ENCODE assay signal across 8 cellular contexts in the genomic region with DNA sequence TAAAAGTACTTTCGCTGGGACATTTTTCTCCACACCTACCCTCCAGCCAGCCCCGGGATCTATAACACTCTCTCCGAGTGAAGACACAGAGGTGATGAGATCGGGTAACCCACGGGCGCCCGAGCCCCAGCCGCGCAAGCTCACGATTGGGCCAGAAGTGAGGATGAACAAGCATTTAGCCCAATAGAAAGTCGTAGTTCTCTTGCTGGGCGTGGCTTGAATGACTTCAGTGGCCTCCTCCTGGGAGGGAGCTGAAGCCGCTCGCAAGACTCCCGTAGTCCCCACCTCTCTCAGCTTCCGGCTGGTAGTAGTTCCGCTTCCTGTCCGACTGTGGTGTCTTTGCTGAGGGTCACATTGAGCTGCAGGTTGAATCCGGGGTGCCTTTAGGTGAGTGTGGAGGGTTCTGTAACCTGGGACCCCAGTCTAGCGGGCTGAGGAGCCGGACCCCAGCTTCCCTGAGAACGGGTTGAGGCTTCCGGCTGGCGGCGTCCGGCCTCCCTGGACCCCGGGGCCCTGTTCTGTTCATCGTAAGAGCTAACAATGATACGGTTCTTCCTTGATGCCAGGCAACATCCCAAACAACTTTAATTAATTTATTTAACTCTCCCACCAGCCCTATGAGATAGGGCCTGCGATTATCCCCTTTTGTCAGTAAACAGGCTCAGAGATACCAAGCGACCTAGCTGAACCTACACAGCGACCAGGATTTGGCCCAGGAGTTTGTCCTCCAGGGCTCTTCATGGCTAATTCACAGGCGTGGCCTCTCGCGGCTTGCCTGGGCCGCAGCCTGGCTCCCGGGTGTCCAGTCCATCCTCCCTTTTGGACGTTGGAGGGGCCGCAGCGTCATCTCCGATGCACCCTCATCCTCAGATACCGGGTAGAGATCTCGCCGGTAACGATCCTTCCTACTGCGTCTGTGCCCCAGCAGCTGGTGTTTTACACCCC. TPM values are rescaled to one million over a fixed set of nuclear protein-coding genes. Genes with fewer than 3 reads are reported as not detected.
DNase-seq lines count a peak whose midpoint lies in the region; ATAC-seq, FAIRE-seq and TF ChIP-seq lines count a peak whose summit lies in the region.

A gene with protein sequence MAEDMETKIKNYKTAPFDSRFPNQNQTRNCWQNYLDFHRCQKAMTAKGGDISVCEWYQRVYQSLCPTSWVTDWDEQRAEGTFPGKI (plus strand): TSS at position 307 of the 945 bp plus-strand sequence. CDS start 2,921 bp downstream, outside the sequence.

- H3K27me3 ChIP-seq in Caco-2 (replicated peaks; ENCODE audit: control insufficient read depth, insufficient read depth, low read length) (no peaks in the 10 kb centered on the region), HUES64 (ENCODE audit: insufficient read depth, low read length) (peaks cover 8% of the 10 kb centered on the region), OCI-LY1 (ENCODE audit: insufficient read depth, low read length) (no peaks in the 10 kb centered on the region)

- under 1% methylated on average over 46 of the region's 46 CpGs for WGBS in HUES64

- H4K20me1 ChIP-seq in OCI-LY1 (ENCODE audit: insufficient read depth, low read length) = no peaks in the 10 kb centered on the region

- H3K9me3 ChIP-seq in Caco-2 = no peaks in the 10 kb centered on the region
- no peaks in the 10 kb centered on the region for H3K9me3 ChIP-seq in HUES64 (ENCODE audit: insufficient read depth, low read depth, low read length)
- H3K9me3 ChIP-seq in OCI-LY1 (ENCODE audit: low read length) = no peaks in the 10 kb centered on the region

- DNase-seq in Caco-2 (peak; percentile 95 to 97), mesothelial cell of epicardium (ENCODE audit: low spot score in 2 of 2, unreplicated experiment in 2 of 2) (peak; percentile 75 to 86)
- peak; percentile 87 for DNase-seq in activated CD8-positive, alpha-beta memory T cell treated with anti-CD3 and anti-CD28 coated beads, Interleukin-2, amount 50 U/mL, for 4 hours
- peak; percentile 90 for DNase-seq in stimulated activated CD8-positive, alpha-beta memory T cell treated with anti-CD3 and anti-CD28 coated beads, Interleukin-15, amount 100 ng/mL, for 48 hours (ENCODE audit: low read depth in 2 of 2)

- peak; percentile 95 for FAIRE-seq in endometrium (lab: Jason Lieb, UNC)

- peak within 1 kb of the TSS; percentile 62 for H3K4me3 ChIP-seq in Caco-2 (ENCODE audit: low read depth, low read length)
- H3K4me3 ChIP-seq in HUES64 (ENCODE audit: low read length) = peak within 1 kb of the TSS; percentile 92
- H3K4me3 ChIP-seq in OCI-LY1 (ENCODE audit: low read depth, low read length, poor library complexity, severe bottlenecking) = peak within 1 kb of the TSS; percentile 91

- peak within 1 kb of the TSS; percentile 98 for H3K4me2 ChIP-seq in OCI-LY1 (ENCODE audit: low read length)

- ATAC-seq in GM21423 (IDR thresholded peaks at IDR 0.05; ENCODE audit: unreplicated experiment) = peak; percentile 52

- H3K4me1 Mint-ChIP-seq in Caco-2 (ENCODE audit: low read depth, unreplicated experiment) (peaks cover 12% of the 10 kb centered on the region), mesothelial cell of epicardium (peaks cover 20% of the 10 kb centered on the region)

- peak within 1 kb of the TSS; percentile 78 for H3K9ac ChIP-seq in HUES64 (ENCODE audit: low read depth, low read length)
- H3K9ac ChIP-seq in OCI-LY1 (ENCODE audit: low read length) = peak within 1 kb of the TSS; percentile 84

- peaks cover 4% of the 10 kb centered on the region; the same call in 1 of the 2 replicates for H3F3A ChIP-seq in OCI-LY1 (ENCODE audit: insufficient read depth, low read length)

- peaks cover 15% of the 10 kb centered on the region for H3K4me1 ChIP-seq in Caco-2
- H3K4me1 ChIP-seq in HUES64 (ENCODE audit: insufficient read depth, low read length) = peaks cover 10% of the 10 kb centered on the region; the same call in 1 of the 2 replicates
- peaks cover 33% of the 10 kb centered on the region for H3K4me1 ChIP-seq in OCI-LY1 (ENCODE audit: insufficient read depth, low read length, severe bottlenecking)

- CTCF ChIA-PET in Caco-2 (lab: Charles Lee) = interaction anchor here (0.6 to 1.4 kb wide), 11 partner anchors 25 to 341 kb away, joined by 3 to 7 read pairs (median 3); a partner anchor contains a TSS

- H3K4me3 Mint-ChIP-seq in Caco-2 (ENCODE audit: unreplicated experiment) (peak within 1 kb of the TSS; percentile 97), mesothelial cell of epicardium (peak within 1 kb of the TSS; percentile 96)

- 0 out of 2 replicates have a peak, but pooled peaks cover 2% of the 10 kb centered on the region for H3K36me3 ChIP-seq in Caco-2 (ENCODE audit: control insufficient read depth, insufficient read depth, low read length)
- H3K36me3 ChIP-seq in HUES64 (ENCODE audit: insufficient read depth, low read length) = peaks cover 20% of the 10 kb centered on the region
- H3K36me3 ChIP-seq in OCI-LY1 (ENCODE audit: insufficient read depth, low read length) = peaks cover 19% of the 10 kb centered on the region

- H3K27ac Mint-ChIP-seq in Caco-2 (ENCODE audit: unreplicated experiment) (peak within 1 kb of the TSS; percentile 90), mesothelial cell of epicardium (peak within 1 kb of the TSS; percentile 93)

- intact Hi-C loops in Caco-2 (cut with micrococcal nuclease; ENCODE audit: unreplicated experiment) = loop anchor here (1.0 to 5.0 kb wide), 3 partner anchors 20 to 109 kb away; a partner anchor contains a TSS

- no peaks in the 10 kb centered on the region for H3K27me3 Mint-ChIP-seq in Caco-2 (ENCODE audit: insufficient read depth, unreplicated experiment)
- no peaks in the 10 kb centered on the region for H3K27me3 Mint-ChIP-seq in mesothelial cell of epicardium (ENCODE audit: low read depth)

- peaks cover 24% of the 10 kb centered on the region for H3K79me2 ChIP-seq in OCI-LY1 (ENCODE audit: insufficient read depth, low read length)

- POLR2A ChIA-PET in Caco-2 (lab: Charles Lee) = interaction anchor here (0.5 to 1.4 kb wide), 18 partner anchors 10 to 721 kb away, joined by 3 to 11 read pairs (median 4); a partner anchor contains a TSS

- TSS peak; percentile 77 for BruUV-seq in Caco-2 (replicated peaks; lab: Mats Ljungman, UMichigan)

- no peaks in the 10 kb centered on the region for H3K9me2 ChIP-seq in OCI-LY1 (ENCODE audit: low read depth, low read length)

- H2AFZ ChIP-seq in OCI-LY1 (ENCODE audit: low read length) = no peak within 1 kb of the TSS

- peaks cover 65% of the 10 kb centered on the region for H3K36me3 Mint-ChIP-seq in Caco-2 (ENCODE audit: insufficient read depth, unreplicated experiment)
- H3K36me3 Mint-ChIP-seq in mesothelial cell of epicardium = peaks cover 7% of the 10 kb centered on the region

- TF ChIP-seq CTCF in Caco-2 (IDR thresholded peaks at IDR 0.05; ENCODE audit: insufficient read depth in 1 of 2, low read depth in 1 of 2, low read length in 1 of 2, severe bottlenecking in 1 of 2, unreplicated experiment in 1 of 2) = no peak
- no peak for TF ChIP-seq CTCF in OCI-LY1 (IDR thresholded peaks at IDR 0.05; ENCODE audit: low read length)
- TF ChIP-seq CTCF in mesothelial cell of epicardium (IDR thresholded peaks at IDR 0.05; ENCODE audit: unreplicated experiment) = no peak

- H3K27ac ChIP-seq in HUES64 (ENCODE audit: low read depth, low read length) (no peak within 1 kb of the TSS), OCI-LY1 (ENCODE audit: low read depth, low read length, poor library complexity, severe bottlenecking) (peak within 1 kb of the TSS; percentile 28)

- no peaks in the 10 kb centered on the region for H3K9me3 Mint-ChIP-seq in Caco-2 (ENCODE audit: unreplicated experiment)
- no peaks in the 10 kb centered on the region for H3K9me3 Mint-ChIP-seq in mesothelial cell of epicardium

RNA-seq across cellular contexts. Expression of the gene that starts here (rescaled TPM):
- total RNA-seq in Caco-2 (2022) (551 and 639 TPM in 2 replicates), mesothelial cell of epicardium (273 to 293 TPM (median 284 TPM) in 3 replicates)
- polyA plus RNA-seq in HUES64 (2013, experiment 1 of 2) = 494 TPM
- polyA plus RNA-seq in HUES64 (2013, experiment 2 of 2) = 519 TPM
